8 cellular contexts compared by ENCODE assay signal in the genomic region with DNA sequence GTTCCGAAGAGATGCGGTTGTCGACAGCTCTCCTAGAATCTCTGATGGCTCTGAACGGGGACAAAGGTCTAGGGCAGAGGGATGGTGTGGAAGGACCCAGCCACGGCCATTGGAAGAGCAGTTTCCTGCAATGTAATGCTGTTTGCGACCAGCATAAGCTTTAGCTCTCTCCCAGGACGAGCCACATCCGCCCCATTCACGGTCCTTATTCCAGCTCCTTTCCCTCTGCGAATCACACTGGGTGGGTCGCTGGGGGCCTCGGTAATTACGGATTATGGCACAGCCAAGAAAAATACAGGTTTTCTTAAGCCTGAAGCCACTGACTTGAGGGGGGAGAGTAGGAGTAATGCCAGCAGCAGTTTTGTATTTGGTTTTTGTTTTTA. TPM values are rescaled to one million over a fixed set of nuclear protein-coding genes. Genes with fewer than 3 reads are reported as not detected.
DNase-seq lines count a peak whose midpoint lies in the region; ATAC-seq and TF ChIP-seq lines count a peak whose summit lies in the region.

No MANE protein-coding gene starts in this region.

- H3K4me1 ChIP-seq in tibial artery = peaks cover 0 to 10% (median 7%) of the 10 kb centered on the region in 4 donors

- peaks cover 0 to 71% (median 56%) of the 10 kb centered on the region in 45 donors for H3K27me3 ChIP-seq in dorsolateral prefrontal cortex
- no peaks in the 10 kb centered on the region for H3K27me3 ChIP-seq in tibial artery

- in situ Hi-C loops in GM13976 (cut with MboI; ENCODE audit: low sequenced_read_pairs, unreplicated experiment) = no loop called here

- intact Hi-C loops in dorsolateral prefrontal cortex (cut with DNase I) (no loop called here), tibial artery (cut with DNase I; ENCODE audit: low total_unique reads) (loop anchor here (10.0 kb wide), 1 partner anchor 47 kb away; no protein-coding TSS in a partner anchor)

- H3K27ac ChIP-seq in dorsolateral prefrontal cortex (peak overlapping the region in 58 of 59 donors; percentile 24 to 96 (median 90)), tibial artery (peak overlapping the region; percentile 93 to 95)

- TF ChIP-seq CTCF in dorsolateral prefrontal cortex (IDR thresholded peaks at IDR 0.05 in 54 of 56, conservative IDR thresholded peaks at IDR 0.05 in 2 of 56; ENCODE audit: low read depth in 1 of 56, partially characterized antibody in 56 of 56) = peak in 2 of 56 donors; percentile 1 to 6
- peak; percentile 6 to 27 for TF ChIP-seq CTCF in tibial artery (IDR thresholded peaks at IDR 0.05)
- TF ChIP-seq CTCF in GM13976 (IDR thresholded peaks at IDR 0.05; ENCODE audit: borderline replicate concordance, control extremely low read depth, extremely low read depth, insufficient read depth, missing control alignments) = no peak

- H3K4me3 ChIP-seq in dorsolateral prefrontal cortex (peak overlapping the region in 58 of 59 donors; percentile 22 to 72 (median 53)), tibial artery (peak overlapping the region; percentile 58 to 64)

- no peaks in the 10 kb centered on the region for H3K36me3 ChIP-seq in tibial artery

- ATAC-seq in HG02970 (IDR thresholded peaks at IDR 0.05; ENCODE audit: low FRiP score, unreplicated experiment) (peak; percentile 6), GM19035 (IDR thresholded peaks at IDR 0.05; ENCODE audit: unreplicated experiment) (no peak)

- no peaks in the 10 kb centered on the region for H3K9me3 ChIP-seq in tibial artery

- peak; percentile 31 for DNase-seq in D341Med (ENCODE audit: low spot score)
- peak; percentile 49 for DNase-seq in SHP77 treated with DMSO at 0.1 percent for 48 hours (lab: John Stamatoyannopoulos, UW)
- DNase-seq in dorsolateral prefrontal cortex = no peak
- DNase-seq in medulla oblongata (ENCODE audit: extremely low spot score) = peak; percentile 28
- DNase-seq in tibial artery = peak in 1 of 2 donors; percentile 77
- DNase-seq in GM13976 (ENCODE audit: low spot score) = no peak

RNA-seq across cellular contexts. Expression of a gene that starts 22.7 kb away (rescaled TPM):
- total RNA-seq in dorsolateral prefrontal cortex = 1 to 10 TPM in 111 of 120 experiments, under 1 TPM in 9; 0.48 to 5.2 (median 1.9) TPM

Comparison
In these comparisons a context has a peak if more than half of its experiments do, and no peak if none do; other contexts are left out.
1. DNase-seq: peak in D341Med (single experiment), SHP77 treated with DMSO at 0.1 percent for 48 hours (single experiment) and medulla oblongata (single experiment); none in dorsolateral prefrontal cortex (0 of 10) and GM13976 (single experiment).